1 cellular context compared by ENCODE assay signal in the genomic region with DNA sequence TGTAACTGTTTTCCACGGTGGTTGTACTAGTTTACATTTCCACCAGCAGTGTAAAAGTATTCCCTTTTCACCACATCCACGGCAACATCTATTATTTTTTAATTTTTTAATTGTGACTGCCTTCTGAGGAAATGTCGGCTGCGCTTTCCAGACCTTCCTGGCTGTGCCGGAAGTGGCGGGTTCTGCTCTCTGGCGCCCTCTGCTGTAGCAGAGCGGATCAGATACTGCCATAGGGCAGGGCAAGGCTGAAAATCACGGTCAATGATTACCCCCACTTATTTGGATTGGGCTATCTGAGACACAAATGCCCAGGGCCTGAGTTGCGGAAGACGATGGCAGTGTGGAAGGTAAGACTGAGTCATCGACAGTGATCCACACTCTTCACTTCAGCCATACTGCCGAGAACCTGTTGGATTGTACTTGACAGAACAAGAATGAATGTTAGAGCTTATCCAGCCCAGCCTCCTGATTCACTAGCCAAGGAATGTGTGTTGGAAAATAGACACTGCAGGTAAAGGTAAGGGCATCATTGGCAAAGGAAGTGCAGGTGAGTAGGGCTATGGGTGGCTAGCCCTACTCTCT.
TF ChIP-seq lines count a peak whose summit lies in the region.

No MANE protein-coding gene starts in this region.

TF ChIP-seq in endothelial cell of umbilical vein, 7 proteins besides CTCF, POLR2A, EP300 and RAD21:
- TF ChIP-seq GATA2 (IDR thresholded peaks at IDR 0.05; ENCODE audit: insufficient read depth, insufficient read length, low read depth, low read length) (no peak), POLR2AphosphoS5 (IDR thresholded peaks at IDR 0.05; ENCODE audit: insufficient read depth, low read depth, low read length) (no peak), JUN (IDR thresholded peaks at IDR 0.05; ENCODE audit: borderline replicate concordance, insufficient read depth, insufficient read length, low read depth) (no peak), MYC (IDR thresholded peaks at IDR 0.05; ENCODE audit: low read depth, low read length) (no peak), FOS (IDR thresholded peaks at IDR 0.05; ENCODE audit: borderline replicate concordance, insufficient read depth, low read length) (no peak), EZH2 (IDR thresholded peaks at IDR 0.05; ENCODE audit: borderline replicate concordance, low read depth, low read length, severe bottlenecking) (no peak)
- TF ChIP-seq, protein P1, sequence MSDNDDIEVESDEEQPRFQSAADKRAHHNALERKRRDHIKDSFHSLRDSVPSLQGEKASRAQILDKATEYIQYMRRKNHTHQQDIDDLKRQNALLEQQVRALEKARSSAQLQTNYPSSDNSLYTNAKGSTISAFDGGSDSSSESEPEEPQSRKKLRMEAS (IDR thresholded peaks at IDR 0.05; ENCODE audit: insufficient read depth, insufficient read length): no peak
